1 cellular context compared by ENCODE assay signal in genomic region chr12:106814649-106815048, GRCh38.
TF ChIP-seq lines count a peak whose summit lies in the region.

No MANE protein-coding gene starts in this region.

TF ChIP-seq in H1, 55 proteins besides CTCF, POLR2A, EP300 and RAD21 (continued from another document):
- TF ChIP-seq CHD7 (IDR thresholded peaks at IDR 0.05; ENCODE audit: insufficient replicate concordance, low read length) (no peak), TCF12 (IDR thresholded peaks at IDR 0.05; ENCODE audit: low read depth, low read length) (no peak), CHD2 (IDR thresholded peaks at IDR 0.05; ENCODE audit: low read length) (no peak), NANOG (IDR thresholded peaks at IDR 0.05; ENCODE audit: insufficient read depth, low read depth, low read length, poor library complexity, severe bottlenecking) (no peak), POLR2AphosphoS5 (IDR thresholded peaks at IDR 0.05; ENCODE audit: low read depth, low read length) (no peak), TEAD4 (IDR thresholded peaks at IDR 0.05; ENCODE audit: low read depth, low read length) (no peak)
